In genomic region chr2:39620067-39620466, GRCh38 we compare ENCODE assay signal across 8 cellular contexts. TPM values are rescaled to one million over a fixed set of nuclear protein-coding genes. Genes with fewer than 3 reads are reported as not detected.
DNase-seq lines count a peak whose midpoint lies in the region; ATAC-seq and TF ChIP-seq lines count a peak whose summit lies in the region.

No MANE protein-coding gene starts in this region.

- H3K4me3 Mint-ChIP-seq in CD14-positive monocyte, result peak overlapping the region in 1 of 2 donors; percentile 77

- peak overlapping the region in 6 of 7 donors; percentile 9 to 63 (median 36) for H3K27ac Mint-ChIP-seq in CD14-positive monocyte

- TF ChIP-seq CTCF in CD14-positive monocyte (IDR thresholded peaks at IDR 0.05), result no peak
- TF ChIP-seq CTCF in astrocyte of the spinal cord (IDR thresholded peaks at IDR 0.05; ENCODE audit: low read depth, low read length), result no peak

- in situ Hi-C loops in astrocyte of the spinal cord (cut with HindIII; ENCODE audit: low sequenced_read_pairs), result no loop called here

- ATAC-seq in GM21786 (IDR thresholded peaks at IDR 0.05; ENCODE audit: unreplicated experiment), result no peak

- DNase-seq in CD14-positive monocyte (ENCODE audit: low spot score) (peak; percentile 82), LoVo (ENCODE audit: low spot score) (peak; percentile 81), astrocyte of the spinal cord (ENCODE audit: low read depth, low spot score) (peak; percentile 87), medulla oblongata (ENCODE audit: extremely low spot score) (peak; percentile 66), NCI-H526 treated with DMSO at 0.1 percent for 48 hours (lab: John Stamatoyannopoulos, UW) (no peak), NCI-H2029 treated with DMSO at 0.1 percent for 48 hours (lab: John Stamatoyannopoulos, UW) (no peak), NCI-H146 treated with DMSO at 0.1 percent for 48 hours (lab: John Stamatoyannopoulos, UW; ENCODE audit: unreplicated experiment) (no peak)

- H3K36me3 Mint-ChIP-seq in CD14-positive monocyte, result no peaks in the 10 kb centered on the region

- H3K4me1 Mint-ChIP-seq in CD14-positive monocyte, result peaks cover 27% of the 10 kb centered on the region

- intact Hi-C loops in CD14-positive monocyte (cut with micrococcal nuclease), result no loop called here

- H3K4me3 ChIP-seq in astrocyte of the spinal cord (ENCODE audit: low read depth, low read length), result no peak overlapping the region

- H3K27me3 Mint-ChIP-seq in CD14-positive monocyte (ENCODE audit: low read depth in 3 of 3), result no peaks in the 10 kb centered on the region

- peaks cover 0 to 3% (median 0%) of the 10 kb centered on the region in 7 donors for H3K9me3 Mint-ChIP-seq in CD14-positive monocyte

RNA-seq across cellular contexts. Expression of gene TMEM178A, which starts 45.6 kb away (rescaled TPM):
- not detected for polyA plus RNA-seq in CD14-positive monocyte

Comparison
In these comparisons a context has a peak if more than half of its experiments do, and no peak if none do; other contexts are left out.
1. DNase-seq: peak in CD14-positive monocyte (single experiment), LoVo (single experiment), astrocyte of the spinal cord (single experiment) and medulla oblongata (single experiment); none in NCI-H526 treated with DMSO at 0.1 percent for 48 hours (single experiment), NCI-H2029 treated with DMSO at 0.1 percent for 48 hours (single experiment) and NCI-H146 treated with DMSO at 0.1 percent for 48 hours (single experiment).